In the genomic region with DNA sequence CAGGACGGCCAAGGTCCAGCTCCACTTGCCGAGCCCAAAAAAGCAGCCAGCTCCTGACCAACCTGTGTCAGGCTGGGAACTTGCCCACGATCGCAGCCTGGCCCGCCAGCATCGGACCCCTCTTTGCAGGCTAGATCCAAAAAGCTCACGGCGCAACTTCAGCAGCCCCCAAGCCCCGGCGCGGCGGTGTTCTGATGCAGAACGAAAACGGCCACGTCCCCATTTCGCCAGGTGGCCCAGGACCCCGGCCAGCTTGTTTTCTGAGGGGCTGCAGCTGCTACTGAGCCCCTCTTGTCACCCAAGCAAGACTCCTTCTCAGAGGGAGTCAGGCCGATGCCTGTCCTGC, we compare ENCODE assay signal across 1 cellular context.
TF ChIP-seq lines count a peak whose summit lies in the region.

No MANE protein-coding gene starts in this region.

TF ChIP-seq in HepG2, 621 proteins besides CTCF, POLR2A, EP300 and RAD21 (continues in another document):
- TF ChIP-seq, protein P1, sequence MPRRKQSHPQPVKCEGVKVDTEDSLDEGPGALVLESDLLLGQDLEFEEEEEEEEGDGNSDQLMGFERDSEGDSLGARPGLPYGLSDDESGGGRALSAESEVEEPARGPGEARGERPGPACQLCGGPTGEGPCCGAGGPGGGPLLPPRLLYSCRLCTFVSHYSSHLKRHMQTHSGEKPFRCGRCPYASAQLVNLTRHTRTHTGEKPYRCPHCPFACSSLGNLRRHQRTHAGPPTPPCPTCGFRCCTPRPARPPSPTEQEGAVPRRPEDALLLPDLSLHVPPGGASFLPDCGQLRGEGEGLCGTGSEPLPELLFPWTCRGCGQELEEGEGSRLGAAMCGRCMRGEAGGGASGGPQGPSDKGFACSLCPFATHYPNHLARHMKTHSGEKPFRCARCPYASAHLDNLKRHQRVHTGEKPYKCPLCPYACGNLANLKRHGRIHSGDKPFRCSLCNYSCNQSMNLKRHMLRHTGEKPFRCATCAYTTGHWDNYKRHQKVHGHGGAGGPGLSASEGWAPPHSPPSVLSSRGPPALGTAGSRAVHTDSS (CRISPR knock-in tag; conservative IDR thresholded peaks at IDR 0.05), result no peak
- TF ChIP-seq TEAD2 (CRISPR knock-in tag; IDR thresholded peaks at IDR 0.05) (no peak), KAT7 (CRISPR knock-in tag; IDR thresholded peaks at IDR 0.05; ENCODE audit: borderline replicate concordance) (no peak), FOXA3 (CRISPR knock-in tag; IDR thresholded peaks at IDR 0.05) (no peak), ZNF333 (CRISPR knock-in tag; IDR thresholded peaks at IDR 0.05; ENCODE audit: borderline replicate concordance) (no peak), KLF9 (CRISPR knock-in tag; IDR thresholded peaks at IDR 0.05; ENCODE audit: low read depth) (no peak), SMAD1 (CRISPR knock-in tag; IDR thresholded peaks at IDR 0.05; ENCODE audit: borderline replicate concordance, low read depth) (0 out of 2 replicates have a peak, but pooled peaks have one; percentile 44), RORA (CRISPR knock-in tag; IDR thresholded peaks at IDR 0.05) (no peak), E2F1 (CRISPR knock-in tag; IDR thresholded peaks at IDR 0.05) (no peak), SKI (IDR thresholded peaks at IDR 0.05; ENCODE audit: partially characterized antibody) (no peak), MBNL3 (CRISPR knock-in tag; conservative IDR thresholded peaks at IDR 0.05) (no peak), CREM (IDR thresholded peaks at IDR 0.05) (no peak), CREM (CRISPR knock-in tag; IDR thresholded peaks at IDR 0.05) (no peak), ZNF749 (CRISPR knock-in tag; IDR thresholded peaks at IDR 0.05; ENCODE audit: borderline replicate concordance) (no peak), ZNF510 (CRISPR knock-in tag; IDR thresholded peaks at IDR 0.05; ENCODE audit: low read depth) (no peak), ESRRA (CRISPR knock-in tag; IDR thresholded peaks at IDR 0.05; ENCODE audit: low read depth) (no peak), RBFOX2 (IDR thresholded peaks at IDR 0.05; ENCODE audit: low read depth, low read length) (0 out of 2 replicates have a peak, but pooled peaks have one; percentile 40), IKZF1 (IDR thresholded peaks at IDR 0.05) (no peak), MLXIP (CRISPR knock-in tag; IDR thresholded peaks at IDR 0.05; ENCODE audit: borderline replicate concordance) (no peak), CCDC6 (CRISPR knock-in tag; IDR thresholded peaks at IDR 0.05) (no peak), HNRNPK (IDR thresholded peaks at IDR 0.05; ENCODE audit: low read depth, low read length, poor library complexity, severe bottlenecking) (no peak), BRCA1 (CRISPR knock-in tag; IDR thresholded peaks at IDR 0.05) (no peak), ZNF678 (CRISPR knock-in tag; IDR thresholded peaks at IDR 0.05) (no peak), AKAP8 (CRISPR knock-in tag; IDR thresholded peaks at IDR 0.05) (no peak), STAT5B (CRISPR knock-in tag; IDR thresholded peaks at IDR 0.05) (no peak), PHF21A (CRISPR knock-in tag; IDR thresholded peaks at IDR 0.05) (no peak), RBAK (CRISPR knock-in tag; IDR thresholded peaks at IDR 0.05) (no peak), ZSCAN5A (CRISPR knock-in tag; IDR thresholded peaks at IDR 0.05; ENCODE audit: borderline replicate concordance) (no peak), ZBTB34 (CRISPR knock-in tag; IDR thresholded peaks at IDR 0.05) (no peak), FOXP4 (CRISPR knock-in tag; IDR thresholded peaks at IDR 0.05) (no peak), ZNF724P (CRISPR knock-in tag; IDR thresholded peaks at IDR 0.05; ENCODE audit: borderline replicate concordance) (no peak), ZBTB40 (IDR thresholded peaks at IDR 0.05) (no peak), ZBTB40 (CRISPR knock-in tag; IDR thresholded peaks at IDR 0.05) (no peak), AGO2 (optimal IDR thresholded peaks at IDR 0.05; ENCODE audit: low read depth, low read length) (peak; percentile 67)
- TF ChIP-seq, protein P2, sequence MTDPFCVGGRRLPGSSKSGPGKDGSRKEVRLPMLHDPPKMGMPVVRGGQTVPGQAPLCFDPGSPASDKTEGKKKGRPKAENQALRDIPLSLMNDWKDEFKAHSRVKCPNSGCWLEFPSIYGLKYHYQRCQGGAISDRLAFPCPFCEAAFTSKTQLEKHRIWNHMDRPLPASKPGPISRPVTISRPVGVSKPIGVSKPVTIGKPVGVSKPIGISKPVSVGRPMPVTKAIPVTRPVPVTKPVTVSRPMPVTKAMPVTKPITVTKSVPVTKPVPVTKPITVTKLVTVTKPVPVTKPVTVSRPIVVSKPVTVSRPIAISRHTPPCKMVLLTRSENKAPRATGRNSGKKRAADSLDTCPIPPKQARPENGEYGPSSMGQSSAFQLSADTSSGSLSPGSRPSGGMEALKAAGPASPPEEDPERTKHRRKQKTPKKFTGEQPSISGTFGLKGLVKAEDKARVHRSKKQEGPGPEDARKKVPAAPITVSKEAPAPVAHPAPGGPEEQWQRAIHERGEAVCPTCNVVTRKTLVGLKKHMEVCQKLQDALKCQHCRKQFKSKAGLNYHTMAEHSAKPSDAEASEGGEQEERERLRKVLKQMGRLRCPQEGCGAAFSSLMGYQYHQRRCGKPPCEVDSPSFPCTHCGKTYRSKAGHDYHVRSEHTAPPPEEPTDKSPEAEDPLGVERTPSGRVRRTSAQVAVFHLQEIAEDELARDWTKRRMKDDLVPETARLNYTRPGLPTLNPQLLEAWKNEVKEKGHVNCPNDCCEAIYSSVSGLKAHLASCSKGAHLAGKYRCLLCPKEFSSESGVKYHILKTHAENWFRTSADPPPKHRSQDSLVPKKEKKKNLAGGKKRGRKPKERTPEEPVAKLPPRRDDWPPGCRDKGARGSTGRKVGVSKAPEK (CRISPR knock-in tag; IDR thresholded peaks at IDR 0.05; ENCODE audit: borderline replicate concordance), result no peak
